In genomic region chr14:72595152-72595551, GRCh38 we compare ENCODE assay signal across 20 cellular contexts.
DNase-seq lines count a peak whose midpoint lies in the region; ATAC-seq, FAIRE-seq and TF ChIP-seq lines count a peak whose summit lies in the region.
"Had no signal": no experiment of that assay in that cellular context is flagged by ENCODE, and none has a peak within 500 bp of the region (broad histone marks: within the 10 kb centered on the region; RNA-seq: fewer than 3 reads in every experiment).

No MANE protein-coding gene starts in this region.

- intact Hi-C loops in HepG2 (cut with micrococcal nuclease; ENCODE audit: unreplicated experiment) (no loop called here), pancreas (cut with DNase I) (no loop called here)

- ATAC-seq in HepG2 (no peak), pancreas (no peak)
- ATAC-seq in activated T-helper 17 cell treated with anti-CD3 and anti-CD28 coated beads, Interleukin-2, amount 50 U/mL, for 72 hours (replicated peaks) = no peak

- H3K79me2 ChIP-seq in HepG2 (ENCODE audit: insufficient read depth, low read length) (no peaks in the 10 kb centered on the region), parathyroid adenoma (no peaks in the 10 kb centered on the region)

- no peaks in the 10 kb centered on the region for H4K20me1 ChIP-seq in HepG2 (ENCODE audit: insufficient read depth, low read length)

- TF ChIP-seq EP300 in HepG2 (IDR thresholded peaks at IDR 0.05; ENCODE audit: low read depth in 2 of 2, low read length in 2 of 2) = no peak
- no peak for TF ChIP-seq EP300 in HepG2 (CRISPR knock-in tag; IDR thresholded peaks at IDR 0.05; ENCODE audit: borderline replicate concordance)

- no peaks in the 10 kb centered on the region for H3K36me3 ChIP-seq in liver (ENCODE audit: control insufficient read depth in 4 of 4, insufficient read depth in 3 of 4, low read depth in 1 of 4, low read length in 3 of 4)
- H3K36me3 ChIP-seq in HepG2 (replicated peaks in 1 of 2; ENCODE audit: control insufficient read depth in 1 of 2, insufficient read depth in 2 of 2, low read length in 2 of 2) = no peaks in the 10 kb centered on the region
- no peaks in the 10 kb centered on the region for H3K36me3 ChIP-seq in parathyroid adenoma (ENCODE audit: control insufficient read depth, insufficient read depth, low read length)
- no peaks in the 10 kb centered on the region for H3K36me3 ChIP-seq in pancreas
- H3K36me3 ChIP-seq: MG63 had no signal

- TF ChIP-seq RAD21 in liver (IDR thresholded peaks at IDR 0.05) = no peak
- TF ChIP-seq RAD21 in HepG2 (CRISPR knock-in tag; IDR thresholded peaks at IDR 0.05) = no peak

- no peak for DNase-seq in T-helper 2 cell treated with Interferon-gamma antibody and Interleukin-4, amounts not matched to agents 5 μg/mL and 100 μg/mL, for 36 hours (ENCODE audit: low spot score)
- no peak for DNase-seq in T-helper 2 cell
- DNase-seq in HepG2 (ENCODE audit: low spot score) = no peak
- DNase-seq in pancreas = no peak
- DNase-seq in NCI-H1105 treated with DMSO at 0.1 percent for 48 hours (lab: John Stamatoyannopoulos, UW) = no peak
- DNase-seq: Caco-2, EL, H9, IMR-90, Karpas-422, MG63, NCI-H1092, NCI-H146, NCI-H2081, Right ventricle myocardium superior had no signal

- POLR2A ChIA-PET in HepG2 (lab: Yijun Ruan, JAX) = no interaction called here

- H3K27me3 Mint-ChIP-seq in T-helper 2 cell treated with Interferon-gamma antibody and Interleukin-4, amounts not matched to agents 5 μg/mL and 100 μg/mL, for 36 hours (ENCODE audit: low read depth) = peaks cover 61% of the 10 kb centered on the region
- peaks cover 22% of the 10 kb centered on the region for H3K27me3 Mint-ChIP-seq in activated T-helper 17 cell treated with anti-CD3 and anti-CD28 coated beads, Interleukin-2, amount 50 U/mL, for 72 hours

- H3K27ac ChIP-seq in liver (ENCODE audit: low read depth in 1 of 2, low read length in 2 of 2) = peak overlapping the region in 1 of 2 donors; percentile 20
- no peak overlapping the region for H3K27ac ChIP-seq in HepG2 (ENCODE audit: extremely low read length, insufficient read depth, low read length)
- peak overlapping the region; percentile 51 for H3K27ac ChIP-seq in parathyroid adenoma
- H3K27ac ChIP-seq in pancreas = no peak overlapping the region
- H3K27ac ChIP-seq: 22Rv1 had no signal

- FAIRE-seq in HepG2 (lab: Jason Lieb, UNC) (no peak), pancreas (lab: Jason Lieb, UNC) (no peak)
- FAIRE-seq: GM12878 had no signal

- H3K4me1 Mint-ChIP-seq in T-helper 2 cell treated with Interferon-gamma antibody and Interleukin-4, amounts not matched to agents 5 μg/mL and 100 μg/mL, for 36 hours (ENCODE audit: low read depth) = peaks cover 41% of the 10 kb centered on the region
- H3K4me1 Mint-ChIP-seq in activated T-helper 17 cell treated with anti-CD3 and anti-CD28 coated beads, Interleukin-2, amount 50 U/mL, for 72 hours = peaks cover 31% of the 10 kb centered on the region

- TF ChIP-seq POLR2A in HepG2 (IDR thresholded peaks at IDR 0.05; ENCODE audit: insufficient read depth in 1 of 2, low read depth in 2 of 2, low read length in 2 of 2) = no peak

- no TSS peak for BruUV-seq in HepG2 (replicated peaks; lab: Mats Ljungman, UMichigan)

- H3K9me3 Mint-ChIP-seq in T-helper 2 cell treated with Interferon-gamma antibody and Interleukin-4, amounts not matched to agents 5 μg/mL and 100 μg/mL, for 36 hours = peaks cover 53% of the 10 kb centered on the region
- no peaks in the 10 kb centered on the region for H3K9me3 Mint-ChIP-seq in activated T-helper 17 cell treated with anti-CD3 and anti-CD28 coated beads, Interleukin-2, amount 50 U/mL, for 72 hours
- H3K9me3 Mint-ChIP-seq: H9 had no signal

- peak overlapping the region; percentile 25 for H3K4me3 Mint-ChIP-seq in T-helper 2 cell treated with Interferon-gamma antibody and Interleukin-4, amounts not matched to agents 5 μg/mL and 100 μg/mL, for 36 hours
- H3K4me3 Mint-ChIP-seq in activated T-helper 17 cell treated with anti-CD3 and anti-CD28 coated beads, Interleukin-2, amount 50 U/mL, for 72 hours = peak overlapping the region; percentile 55
- H3K4me3 Mint-ChIP-seq: H9 had no signal

- no peak overlapping the region for H3K27ac Mint-ChIP-seq in T-helper 2 cell treated with Interferon-gamma antibody and Interleukin-4, amounts not matched to agents 5 μg/mL and 100 μg/mL, for 36 hours
- H3K27ac Mint-ChIP-seq in activated T-helper 17 cell treated with anti-CD3 and anti-CD28 coated beads, Interleukin-2, amount 50 U/mL, for 72 hours = no peak overlapping the region
- H3K27ac Mint-ChIP-seq: H9 had no signal

- H3K4me3 ChIP-seq in liver (ENCODE audit: low read depth in 1 of 3, low read length in 3 of 3) (no peak overlapping the region), HepG2 (replicated peaks in 1 of 3; ENCODE audit: insufficient read depth in 1 of 3, low read depth in 2 of 3, low read length in 3 of 3) (no peak overlapping the region), parathyroid adenoma (ENCODE audit: low read depth, low read length) (no peak overlapping the region), pancreas (no peak overlapping the region)
- H3K4me3 ChIP-seq: GM12878, MG63 had no signal

- no peak overlapping the region for H3K4me2 ChIP-seq in HepG2 (ENCODE audit: low read depth, low read length)
- H3K4me2 ChIP-seq in parathyroid adenoma (ENCODE audit: low read length) = peak overlapping the region; percentile 31

- H3K4me1 ChIP-seq in liver (ENCODE audit: control insufficient read depth in 4 of 4, insufficient read depth in 4 of 4, low read length in 3 of 4) (peaks cover 0 to 11% (median 0%) of the 10 kb centered on the region in 4 donors), HepG2 (ENCODE audit: insufficient read depth, low read length) (no peaks in the 10 kb centered on the region), parathyroid adenoma (peaks cover 29% of the 10 kb centered on the region), pancreas (no peaks in the 10 kb centered on the region)
- H3K4me1 ChIP-seq: Caco-2 had no signal

- in situ Hi-C loops in HepG2 (cut with HindIII; ENCODE audit: extremely low pct_ligation_motif_present, low pct_unique_long_range_greater_than_20kb) = no loop called here

- H3K9me3 ChIP-seq in liver (ENCODE audit: control insufficient read depth in 4 of 4, low read length in 3 of 4) (no peaks in the 10 kb centered on the region), HepG2 (ENCODE audit: low read length) (no peaks in the 10 kb centered on the region), parathyroid adenoma (ENCODE audit: control insufficient read depth, low read length) (no peaks in the 10 kb centered on the region), pancreas (no peaks in the 10 kb centered on the region)
- H3K9me3 ChIP-seq: Caco-2, MG63 had no signal

- H3K9ac ChIP-seq in liver (ENCODE audit: low read depth in 1 of 2, low read length in 2 of 2) (no peak overlapping the region), HepG2 (ENCODE audit: insufficient read depth, low read depth, low read length) (no peak overlapping the region), parathyroid adenoma (no peak overlapping the region)

- peaks cover 28% of the 10 kb centered on the region for H3K36me3 Mint-ChIP-seq in T-helper 2 cell treated with Interferon-gamma antibody and Interleukin-4, amounts not matched to agents 5 μg/mL and 100 μg/mL, for 36 hours (ENCODE audit: low read depth)
- H3K36me3 Mint-ChIP-seq in activated T-helper 17 cell treated with anti-CD3 and anti-CD28 coated beads, Interleukin-2, amount 50 U/mL, for 72 hours (ENCODE audit: low read depth) = no peaks in the 10 kb centered on the region

- TF ChIP-seq CTCF in liver (IDR thresholded peaks at IDR 0.05; ENCODE audit: low read depth, low read length, missing input control) (no peak), HepG2 (CRISPR knock-in tag; IDR thresholded peaks at IDR 0.05) (no peak), parathyroid adenoma (IDR thresholded peaks at IDR 0.05) (no peak), pancreas (IDR thresholded peaks at IDR 0.05) (no peak)

- CTCF ChIA-PET in HepG2 (lab: Yijun Ruan, JAX; ENCODE audit: low intra/inter-chr PET ratio, low total read pairs) = no interaction called here

- H3K27me3 ChIP-seq in liver (ENCODE audit: control insufficient read depth in 4 of 4, insufficient read depth in 4 of 4, low read length in 3 of 4) = no peaks in the 10 kb centered on the region
- peaks cover 0 to 22% of the 10 kb centered on the region in 2 experiments; a peak in 2 of 5 replicates for H3K27me3 ChIP-seq in HepG2 (ENCODE audit: control insufficient read depth in 1 of 2, insufficient read depth in 2 of 2, low read length in 2 of 2)
- no peaks in the 10 kb centered on the region for H3K27me3 ChIP-seq in parathyroid adenoma (ENCODE audit: control insufficient read depth, insufficient read depth, low read length)
- H3K27me3 ChIP-seq in pancreas = no peaks in the 10 kb centered on the region
- H3K27me3 ChIP-seq: MG63 had no signal

- 52% methylated on average over 5 of the region's 5 CpGs for WGBS in liver
- 21% methylated on average over 5 of the region's 5 CpGs for WGBS in HepG2 (ENCODE audit: low lambda C conversion rate)
- WGBS in pancreas, 2 donors = 85% methylated on average over 5 of the region's 5 CpGs

- H2AFZ ChIP-seq in HepG2 (ENCODE audit: low read length) (no peak overlapping the region), parathyroid adenoma (no peak overlapping the region)

TF ChIP-seq in liver, 16 proteins besides CTCF, POLR2A, EP300 and RAD21 (continues in another document):
- TF ChIP-seq HNF4A (conservative IDR thresholded peaks at IDR 0.05) (peak; percentile 29 to 81), RXRA (IDR thresholded peaks at IDR 0.05) (peak in 1 of 2 donors; percentile 58)

TF ChIP-seq in HepG2, 621 proteins besides CTCF, POLR2A, EP300 and RAD21:
- TF ChIP-seq ZFP82 (CRISPR knock-in tag; IDR thresholded peaks at IDR 0.05; ENCODE audit: borderline replicate concordance) = no peak
- 0 out of 4 replicates have a peak, but pooled peaks of 1 of the 2 experiments have one; percentile 2 for TF ChIP-seq MAFK (conservative IDR thresholded peaks at IDR 0.05 in 1 of 2, IDR thresholded peaks at IDR 0.05 in 1 of 2; ENCODE audit: low read length in 2 of 2)
